ENCODE assay signal across 29 cellular contexts in the genomic region with DNA sequence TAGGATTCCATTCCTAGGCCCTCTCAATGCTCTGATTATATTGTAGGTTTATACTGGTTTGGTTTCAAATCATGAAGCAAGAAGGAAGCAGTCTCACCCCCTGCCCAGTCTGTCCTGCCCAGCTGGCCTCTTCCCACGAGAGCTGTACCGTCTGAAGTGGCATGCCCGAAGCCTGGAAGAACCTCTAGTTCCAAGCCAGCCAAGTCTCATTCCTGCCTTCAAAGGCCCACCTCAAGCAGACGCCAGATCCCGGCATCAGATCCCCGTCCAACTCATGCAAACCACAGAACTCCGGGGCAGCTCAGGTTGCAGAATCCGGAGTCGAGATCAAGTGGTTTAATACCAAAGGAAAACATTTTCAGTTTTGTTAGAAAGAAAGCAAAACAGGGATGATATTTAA.
DNase-seq lines count a peak whose midpoint lies in the region; ATAC-seq and TF ChIP-seq lines count a peak whose summit lies in the region.
"Had no signal": no experiment of that assay in that cellular context is flagged by ENCODE, and none has a peak within 500 bp of the region (broad histone marks: within the 10 kb centered on the region; RNA-seq: fewer than 3 reads in every experiment).

No MANE protein-coding gene starts in this region.

- H3K4me1 ChIP-seq in thoracic aorta (ENCODE audit: control insufficient read depth in 1 of 2, low read depth in 2 of 2) = no peaks in the 10 kb centered on the region
- H3K4me1 ChIP-seq: Caco-2, colonic mucosa, heart left ventricle, psoas muscle, stomach had no signal

- in situ Hi-C loops in astrocyte of the spinal cord (cut with HindIII; ENCODE audit: low sequenced_read_pairs) = no loop called here

- no peak overlapping the region for H3K27ac ChIP-seq in thoracic aorta
- H3K27ac ChIP-seq: colonic mucosa, foreskin keratinocyte, heart left ventricle, KMS-11, psoas muscle, stomach had no signal

- H3K36me3 ChIP-seq in thoracic aorta = no peaks in the 10 kb centered on the region
- H3K36me3 ChIP-seq: colonic mucosa, heart left ventricle, stomach had no signal

- H3K4me3 ChIP-seq in astrocyte of the spinal cord (ENCODE audit: low read depth, low read length) (no peak overlapping the region), thoracic aorta (peak overlapping the region; percentile 29)
- H3K4me3 ChIP-seq: colonic mucosa, heart left ventricle, lung, mucosa of descending colon, psoas muscle, stomach had no signal

- no peaks in the 10 kb centered on the region for H3K27me3 ChIP-seq in thoracic aorta (replicated peaks; ENCODE audit: insufficient read depth)
- H3K27me3 ChIP-seq: colonic mucosa, foreskin keratinocyte, heart left ventricle, stomach had no signal

- no peaks in the 10 kb centered on the region for H3K9me3 ChIP-seq in thoracic aorta
- H3K9me3 ChIP-seq: Caco-2, colonic mucosa, mucosa of descending colon, SK-N-SH had no signal

- no peak for ATAC-seq in thoracic aorta (ENCODE audit: insufficient number of reproducible peaks, low FRiP score, low read depth)
- ATAC-seq: activated CD8-positive, alpha-beta T cell treated with anti-CD3 and anti-CD28 coated beads for 36 hours; effector memory CD8-positive, alpha-beta T cell; foreskin keratinocyte; heart left ventricle; mucosa of descending colon; psoas muscle had no signal

- peak; percentile 78 for DNase-seq in LHCN-M2 (ENCODE audit: low read depth)
- DNase-seq in astrocyte of the spinal cord (ENCODE audit: low read depth, low spot score) = peak; percentile 62
- peak; percentile 67 for DNase-seq in myocyte (ENCODE audit: low read depth)
- DNase-seq in thoracic aorta (ENCODE audit: low spot score) = no peak
- DNase-seq in NCI-H1105 (lab: John Stamatoyannopoulos, UW) = no peak
- no peak for DNase-seq in NCI-H2107 (lab: John Stamatoyannopoulos, UW)
- DNase-seq in OCI-M2 (lab: John Stamatoyannopoulos, UW; ENCODE audit: unreplicated experiment) = no peak
- DNase-seq: activated CD4-positive, alpha-beta T cell treated with anti-CD3 and anti-CD28 coated beads for 1 hour; activated CD8-positive, alpha-beta T cell treated with anti-CD3 and anti-CD28 coated beads for 36 hours; C1 segment of cervical spinal cord; Caco-2; colonic mucosa; DMS79; effector memory CD8-positive, alpha-beta T cell; erythroblast; foreskin keratinocyte; GF-D8; heart left ventricle; kidney glomerular epithelial cell; mucosa of descending colon; MV-4-11; NCI-H146; NCI-H446 treated with DMSO at 0.1 percent for 48 hours; SK-N-SH; stomach; trophoblast cell had no signal

- no peak for TF ChIP-seq CTCF in astrocyte of the spinal cord (IDR thresholded peaks at IDR 0.05; ENCODE audit: low read depth, low read length)
- TF ChIP-seq CTCF in thoracic aorta (IDR thresholded peaks at IDR 0.05) = no peak

Comparison
In these comparisons a context has a peak if more than half of its experiments do, and no peak if none do; other contexts are left out.
1. DNase-seq: peak in LHCN-M2 (single experiment), astrocyte of the spinal cord (single experiment) and myocyte (single experiment); none in thoracic aorta (single experiment), NCI-H1105 (single experiment), NCI-H2107 (single experiment) and OCI-M2 (single experiment).